ENCODE assay signal across 8 cellular contexts in genomic region chr11:87036756-87037449, GRCh38. TPM values are rescaled to one million over a fixed set of nuclear protein-coding genes. Genes with fewer than 3 reads are reported as not detected.
DNase-seq lines count a peak whose midpoint lies in the region; ATAC-seq and TF ChIP-seq lines count a peak whose summit lies in the region.

No MANE protein-coding gene starts in this region.

- DNase-seq in NCI-H2029 (lab: John Stamatoyannopoulos, UW), result peak; percentile 34
- no peak for DNase-seq in NCI-H2029 treated with DMSO at 0.1 percent for 48 hours (lab: John Stamatoyannopoulos, UW)
- DNase-seq in SJCRH30, result no peak
- DNase-seq in omental fat pad (ENCODE audit: low spot score), result no peak
- DNase-seq in NK-92 treated with Interleukin-12 subunit alpha and Interleukin-12 subunit beta, amount 100 ng/mL, for 24 hours (lab: John Stamatoyannopoulos, UW), result no peak
- no peak for DNase-seq in NOMO-1 treated with dmso at 0.1 percent for 144 hours (lab: John Stamatoyannopoulos, UW; ENCODE audit: unreplicated experiment)

- no peaks in the 10 kb centered on the region for H3K27me3 ChIP-seq in SJCRH30

- H3K4me1 ChIP-seq in SJCRH30, result 0 out of 2 replicates have a peak, but pooled peaks cover 6% of the 10 kb centered on the region

- H3K27ac ChIP-seq in SJCRH30, result no peak overlapping the region

- TF ChIP-seq CTCF in omental fat pad (IDR thresholded peaks at IDR 0.05), result no peak

- ATAC-seq in HG02588 (IDR thresholded peaks at IDR 0.05; ENCODE audit: unreplicated experiment) (peak; percentile 1), esophagus mucosa (peak; percentile 3), omental fat pad (ENCODE audit: low FRiP score) (peak; percentile 34)

- H3K9me3 ChIP-seq in SJCRH30 (replicated peaks), result no peaks in the 10 kb centered on the region

- peak overlapping the region; percentile 75 for H3K4me3 ChIP-seq in SJCRH30

- H3K36me3 ChIP-seq in SJCRH30, result no peaks in the 10 kb centered on the region

RNA-seq across cellular contexts. Expression of gene TMEM135, which starts 0.8 kb away (rescaled TPM):
- 33.9 and 35.3 TPM in 2 replicates for total RNA-seq in SJCRH30 (2014; rRNA removed; shearing (Covaris generic))
- 14.3 TPM for total RNA-seq in esophagus mucosa
- 10 to 100 TPM; 19.8 to 52.6 (median 38.9) TPM for total RNA-seq in omental fat pad
